ENCODE assay signal across 13 cellular contexts in the genomic region with DNA sequence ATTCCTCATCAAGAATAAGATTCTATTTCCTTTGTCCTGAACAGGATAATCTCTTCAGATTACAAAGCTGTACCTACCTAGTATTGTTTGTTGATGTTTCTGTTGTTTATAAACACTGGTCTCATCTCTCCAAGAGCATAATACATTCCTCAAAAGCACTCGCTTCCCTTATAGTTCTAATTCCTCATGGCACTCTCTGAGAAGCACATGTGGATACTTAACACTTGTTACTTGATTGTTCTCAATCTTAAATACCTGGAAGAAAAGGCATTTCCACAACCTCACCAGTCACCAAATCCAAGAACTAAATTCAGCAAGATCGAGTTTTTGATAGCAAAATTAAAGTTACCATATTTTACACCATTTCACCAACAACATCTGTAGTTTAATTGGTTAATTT.
"Had no signal": no experiment of that assay in that cellular context is flagged by ENCODE, and none has a peak within 500 bp of the region (broad histone marks: within the 10 kb centered on the region; RNA-seq: fewer than 3 reads in every experiment).

No MANE protein-coding gene starts in this region.

- H3K9me3 Mint-ChIP-seq: naive thymus-derived CD8-positive, alpha-beta T cell; stimulated activated memory B cell treated with anti-CD40 and anti-IgM and Interleukin-4, amounts not matched to agents 10 μg/mL and 1 μg/mL and 100 μg/mL, for 72 hours had no signal

- H3K27ac Mint-ChIP-seq: activated naive CD8-positive, alpha-beta T cell; stimulated activated memory B cell treated with anti-CD40 and anti-IgM and Interleukin-4, amounts not matched to agents 10 μg/mL and 1 μg/mL and 100 μg/mL, for 72 hours had no signal

- ATAC-seq: naive thymus-derived CD8-positive, alpha-beta T cell had no signal

- H3K27ac ChIP-seq: body of pancreas, heart left ventricle, prostate gland, spleen, VCaP had no signal

- H3K36me3 ChIP-seq: heart left ventricle, prostate gland, spleen had no signal

- H3K27me3 ChIP-seq: body of pancreas, heart left ventricle, spleen had no signal

- H3K4me3 Mint-ChIP-seq: activated naive CD8-positive, alpha-beta T cell; naive thymus-derived CD8-positive, alpha-beta T cell; stimulated activated memory B cell treated with anti-CD40 and anti-IgM and Interleukin-4, amounts not matched to agents 10 μg/mL and 1 μg/mL and 100 μg/mL, for 72 hours had no signal

- H3K9me3 ChIP-seq: body of pancreas, heart left ventricle, prostate gland, spleen had no signal

- H3K4me3 ChIP-seq: body of pancreas, heart left ventricle, prostate gland, spleen had no signal

- H3K27me3 Mint-ChIP-seq: stimulated activated memory B cell treated with anti-CD40 and anti-IgM and Interleukin-4, amounts not matched to agents 10 μg/mL and 1 μg/mL and 100 μg/mL, for 72 hours had no signal

- DNase-seq: activated CD4-positive, alpha-beta T cell treated with anti-CD3 and anti-CD28 coated beads, Interleukin-2, amount 50 U/mL, for 1 hour; activated CD4-positive, CD25-positive, alpha-beta regulatory T cell treated with anti-CD3 and anti-CD28 coated beads, Interleukin-2, amount 50 U/mL, for 72 hours; naive thymus-derived CD8-positive, alpha-beta T cell; spleen; stimulated activated CD4-positive, alpha-beta T cell treated with anti-CD3 and anti-CD28 coated beads, Interleukin-4, amount 100 ng/mL, for 4 hours; T-helper 2 cell had no signal

- FAIRE-seq: frontal cortex had no signal

- H3K4me1 ChIP-seq: prostate gland, spleen had no signal

- H3K36me3 Mint-ChIP-seq: activated naive CD8-positive, alpha-beta T cell; naive thymus-derived CD8-positive, alpha-beta T cell; stimulated activated memory B cell treated with anti-CD40 and anti-IgM and Interleukin-4, amounts not matched to agents 10 μg/mL and 1 μg/mL and 100 μg/mL, for 72 hours had no signal
